Comparison of ENCODE assay signal across 1 cellular context in the genomic region with DNA sequence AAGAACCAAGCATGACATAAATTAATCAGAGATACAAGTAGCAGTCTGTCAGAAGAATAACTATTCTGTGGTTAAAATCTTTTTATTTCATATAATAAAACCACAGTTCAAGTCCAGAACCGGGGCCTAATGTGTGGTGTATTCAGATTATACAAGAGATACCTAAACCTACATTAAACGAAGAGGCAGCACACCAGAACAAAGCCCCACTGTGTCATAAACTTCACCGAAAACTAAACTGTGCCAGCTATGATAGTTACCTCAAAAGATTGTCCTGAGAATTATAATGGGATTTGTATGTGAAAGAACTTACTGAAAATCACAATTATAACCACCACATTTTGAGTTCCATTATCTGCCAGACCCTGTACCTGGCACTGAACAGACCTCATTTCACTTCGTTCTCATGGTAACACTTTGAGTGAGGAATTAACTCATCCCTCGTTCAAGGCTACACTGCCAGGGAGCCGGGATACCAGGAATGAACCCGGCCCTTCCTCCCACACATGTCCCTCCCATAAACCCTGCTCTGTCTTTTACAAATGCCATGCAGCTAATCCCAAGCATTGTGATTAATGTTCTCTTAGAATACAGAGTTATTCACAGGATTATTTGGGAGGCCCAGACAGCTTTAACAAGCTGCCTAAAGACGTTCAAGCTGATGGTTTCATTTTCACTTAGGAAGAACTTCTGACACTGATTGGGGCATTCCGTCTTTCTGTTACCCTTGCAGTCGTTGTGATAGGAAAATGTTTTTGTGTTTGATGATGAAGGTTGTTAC.
TF ChIP-seq lines count a peak whose summit lies in the region.

No MANE protein-coding gene starts in this region.

TF ChIP-seq in GM12878, 131 proteins besides CTCF, POLR2A, EP300 and RAD21 (continued from another document and continues in another):
- TF ChIP-seq KLF5 (IDR thresholded peaks at IDR 0.05; ENCODE audit: partially characterized antibody): no peak
- TF ChIP-seq SMAD1 (IDR thresholded peaks at IDR 0.05; ENCODE audit: low read depth, partially characterized antibody): no peak
- TF ChIP-seq EZH2 (IDR thresholded peaks at IDR 0.05; ENCODE audit: borderline replicate concordance, control insufficient read depth, low read depth, low read length): no peak
- TF ChIP-seq, protein P1, sequence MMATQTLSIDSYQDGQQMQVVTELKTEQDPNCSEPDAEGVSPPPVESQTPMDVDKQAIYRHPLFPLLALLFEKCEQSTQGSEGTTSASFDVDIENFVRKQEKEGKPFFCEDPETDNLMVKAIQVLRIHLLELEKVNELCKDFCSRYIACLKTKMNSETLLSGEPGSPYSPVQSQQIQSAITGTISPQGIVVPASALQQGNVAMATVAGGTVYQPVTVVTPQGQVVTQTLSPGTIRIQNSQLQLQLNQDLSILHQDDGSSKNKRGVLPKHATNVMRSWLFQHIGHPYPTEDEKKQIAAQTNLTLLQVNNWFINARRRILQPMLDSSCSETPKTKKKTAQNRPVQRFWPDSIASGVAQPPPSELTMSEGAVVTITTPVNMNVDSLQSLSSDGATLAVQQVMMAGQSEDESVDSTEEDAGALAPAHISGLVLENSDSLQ (IDR thresholded peaks at IDR 0.05): peak; percentile 72; the same call in 1 of the 2 replicates
- no peak for TF ChIP-seq RB1 (IDR thresholded peaks at IDR 0.05; ENCODE audit: borderline replicate concordance)
- TF ChIP-seq RELA (IDR thresholded peaks at IDR 0.05; ENCODE audit: borderline replicate concordance, partially characterized antibody): peak; percentile 23
- TF ChIP-seq, protein P2, sequence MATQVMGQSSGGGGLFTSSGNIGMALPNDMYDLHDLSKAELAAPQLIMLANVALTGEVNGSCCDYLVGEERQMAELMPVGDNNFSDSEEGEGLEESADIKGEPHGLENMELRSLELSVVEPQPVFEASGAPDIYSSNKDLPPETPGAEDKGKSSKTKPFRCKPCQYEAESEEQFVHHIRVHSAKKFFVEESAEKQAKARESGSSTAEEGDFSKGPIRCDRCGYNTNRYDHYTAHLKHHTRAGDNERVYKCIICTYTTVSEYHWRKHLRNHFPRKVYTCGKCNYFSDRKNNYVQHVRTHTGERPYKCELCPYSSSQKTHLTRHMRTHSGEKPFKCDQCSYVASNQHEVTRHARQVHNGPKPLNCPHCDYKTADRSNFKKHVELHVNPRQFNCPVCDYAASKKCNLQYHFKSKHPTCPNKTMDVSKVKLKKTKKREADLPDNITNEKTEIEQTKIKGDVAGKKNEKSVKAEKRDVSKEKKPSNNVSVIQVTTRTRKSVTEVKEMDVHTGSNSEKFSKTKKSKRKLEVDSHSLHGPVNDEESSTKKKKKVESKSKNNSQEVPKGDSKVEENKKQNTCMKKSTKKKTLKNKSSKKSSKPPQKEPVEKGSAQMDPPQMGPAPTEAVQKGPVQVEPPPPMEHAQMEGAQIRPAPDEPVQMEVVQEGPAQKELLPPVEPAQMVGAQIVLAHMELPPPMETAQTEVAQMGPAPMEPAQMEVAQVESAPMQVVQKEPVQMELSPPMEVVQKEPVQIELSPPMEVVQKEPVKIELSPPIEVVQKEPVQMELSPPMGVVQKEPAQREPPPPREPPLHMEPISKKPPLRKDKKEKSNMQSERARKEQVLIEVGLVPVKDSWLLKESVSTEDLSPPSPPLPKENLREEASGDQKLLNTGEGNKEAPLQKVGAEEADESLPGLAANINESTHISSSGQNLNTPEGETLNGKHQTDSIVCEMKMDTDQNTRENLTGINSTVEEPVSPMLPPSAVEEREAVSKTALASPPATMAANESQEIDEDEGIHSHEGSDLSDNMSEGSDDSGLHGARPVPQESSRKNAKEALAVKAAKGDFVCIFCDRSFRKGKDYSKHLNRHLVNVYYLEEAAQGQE (IDR thresholded peaks at IDR 0.05; ENCODE audit: low read depth, low read length): no peak
- no peak for TF ChIP-seq PRDM15 (CRISPR knock-in tag; IDR thresholded peaks at IDR 0.05)
- no peak for TF ChIP-seq SUZ12 (IDR thresholded peaks at IDR 0.05; ENCODE audit: unreplicated experiment)
- TF ChIP-seq NR2F1 (conservative IDR thresholded peaks at IDR 0.05): no peak
- TF ChIP-seq, protein P3, sequence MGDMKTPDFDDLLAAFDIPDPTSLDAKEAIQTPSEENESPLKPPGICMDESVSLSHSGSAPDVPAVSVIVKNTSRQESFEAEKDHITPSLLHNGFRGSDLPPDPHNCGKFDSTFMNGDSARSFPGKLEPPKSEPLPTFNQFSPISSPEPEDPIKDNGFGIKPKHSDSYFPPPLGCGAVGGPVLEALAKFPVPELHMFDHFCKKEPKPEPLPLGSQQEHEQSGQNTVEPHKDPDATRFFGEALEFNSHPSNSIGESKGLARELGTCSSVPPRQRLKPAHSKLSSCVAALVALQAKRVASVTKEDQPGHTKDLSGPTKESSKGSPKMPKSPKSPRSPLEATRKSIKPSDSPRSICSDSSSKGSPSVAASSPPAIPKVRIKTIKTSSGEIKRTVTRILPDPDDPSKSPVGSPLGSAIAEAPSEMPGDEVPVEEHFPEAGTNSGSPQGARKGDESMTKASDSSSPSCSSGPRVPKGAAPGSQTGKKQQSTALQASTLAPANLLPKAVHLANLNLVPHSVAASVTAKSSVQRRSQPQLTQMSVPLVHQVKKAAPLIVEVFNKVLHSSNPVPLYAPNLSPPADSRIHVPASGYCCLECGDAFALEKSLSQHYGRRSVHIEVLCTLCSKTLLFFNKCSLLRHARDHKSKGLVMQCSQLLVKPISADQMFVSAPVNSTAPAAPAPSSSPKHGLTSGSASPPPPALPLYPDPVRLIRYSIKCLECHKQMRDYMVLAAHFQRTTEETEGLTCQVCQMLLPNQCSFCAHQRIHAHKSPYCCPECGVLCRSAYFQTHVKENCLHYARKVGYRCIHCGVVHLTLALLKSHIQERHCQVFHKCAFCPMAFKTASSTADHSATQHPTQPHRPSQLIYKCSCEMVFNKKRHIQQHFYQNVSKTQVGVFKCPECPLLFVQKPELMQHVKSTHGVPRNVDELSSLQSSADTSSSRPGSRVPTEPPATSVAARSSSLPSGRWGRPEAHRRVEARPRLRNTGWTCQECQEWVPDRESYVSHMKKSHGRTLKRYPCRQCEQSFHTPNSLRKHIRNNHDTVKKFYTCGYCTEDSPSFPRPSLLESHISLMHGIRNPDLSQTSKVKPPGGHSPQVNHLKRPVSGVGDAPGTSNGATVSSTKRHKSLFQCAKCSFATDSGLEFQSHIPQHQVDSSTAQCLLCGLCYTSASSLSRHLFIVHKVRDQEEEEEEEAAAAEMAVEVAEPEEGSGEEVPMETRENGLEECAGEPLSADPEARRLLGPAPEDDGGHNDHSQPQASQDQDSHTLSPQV (IDR thresholded peaks at IDR 0.05): no peak; the same call in 1 of the 2 replicates
- no peak for TF ChIP-seq KAT2A (conservative IDR thresholded peaks at IDR 0.05; ENCODE audit: control insufficient read depth, low read depth, low read length)
- TF ChIP-seq SMAD5 (IDR thresholded peaks at IDR 0.05; ENCODE audit: low read depth): no peak
- TF ChIP-seq ASH2L (IDR thresholded peaks at IDR 0.05; ENCODE audit: borderline replicate concordance, low read depth): peak; percentile 90; the same call in 1 of the 2 replicates
- TF ChIP-seq DPF2 (IDR thresholded peaks at IDR 0.05): peak; percentile 55; the same call in 1 of the 2 replicates
- no peak for TF ChIP-seq TBL1XR1 (IDR thresholded peaks at IDR 0.05; ENCODE audit: low read depth, low read length)
- TF ChIP-seq MEF2B (IDR thresholded peaks at IDR 0.05; ENCODE audit: partially characterized antibody, poor library complexity, severe bottlenecking): peak; percentile 23
- TF ChIP-seq IKZF1 (conservative IDR thresholded peaks at IDR 0.05): peak; percentile 89
- 0 out of 2 replicates have a peak, but pooled peaks have one; percentile 22 for TF ChIP-seq GATAD2B (conservative IDR thresholded peaks at IDR 0.05; ENCODE audit: low read depth)
- TF ChIP-seq SRF (IDR thresholded peaks at IDR 0.05; ENCODE audit: low read depth in 2 of 2, low read length in 2 of 2): no peak
- peak; percentile 83 for TF ChIP-seq RELB (IDR thresholded peaks at IDR 0.05; ENCODE audit: low read depth)
- peak; percentile 75 for TF ChIP-seq ZNF687 (IDR thresholded peaks at IDR 0.05)
- TF ChIP-seq KDM1A (IDR thresholded peaks at IDR 0.05; ENCODE audit: borderline replicate concordance): no peak
- no peak for TF ChIP-seq SP1 (IDR thresholded peaks at IDR 0.05; ENCODE audit: low read depth, low read length)
- TF ChIP-seq ZBED1 (IDR thresholded peaks at IDR 0.05; ENCODE audit: borderline replicate concordance): 0 out of 2 replicates have a peak, but pooled peaks have one; percentile 43
- no peak for TF ChIP-seq CBX3 (IDR thresholded peaks at IDR 0.05; ENCODE audit: borderline replicate concordance, low read depth)
- TF ChIP-seq MTA2 (IDR thresholded peaks at IDR 0.05; ENCODE audit: low read depth): peak; percentile 68
- TF ChIP-seq MYC (IDR thresholded peaks at IDR 0.05; ENCODE audit: insufficient read depth, insufficient read length, insufficient replicate concordance, low read length, severe bottlenecking): no peak
- TF ChIP-seq, protein P4, sequence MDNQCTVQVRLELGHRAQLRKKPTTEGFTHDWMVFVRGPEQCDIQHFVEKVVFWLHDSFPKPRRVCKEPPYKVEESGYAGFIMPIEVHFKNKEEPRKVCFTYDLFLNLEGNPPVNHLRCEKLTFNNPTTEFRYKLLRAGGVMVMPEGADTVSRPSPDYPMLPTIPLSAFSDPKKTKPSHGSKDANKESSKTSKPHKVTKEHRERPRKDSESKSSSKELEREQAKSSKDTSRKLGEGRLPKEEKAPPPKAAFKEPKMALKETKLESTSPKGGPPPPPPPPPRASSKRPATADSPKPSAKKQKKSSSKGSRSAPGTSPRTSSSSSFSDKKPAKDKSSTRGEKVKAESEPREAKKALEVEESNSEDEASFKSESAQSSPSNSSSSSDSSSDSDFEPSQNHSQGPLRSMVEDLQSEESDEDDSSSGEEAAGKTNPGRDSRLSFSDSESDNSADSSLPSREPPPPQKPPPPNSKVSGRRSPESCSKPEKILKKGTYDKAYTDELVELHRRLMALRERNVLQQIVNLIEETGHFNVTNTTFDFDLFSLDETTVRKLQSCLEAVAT (IDR thresholded peaks at IDR 0.05): peak; percentile 69
- TF ChIP-seq SMARCA5 (IDR thresholded peaks at IDR 0.05): 0 out of 2 replicates have a peak, but pooled peaks have one; percentile 73
- no peak for TF ChIP-seq MXI1 (IDR thresholded peaks at IDR 0.05; ENCODE audit: low read depth, low read length)
